Comparison of ENCODE assay signal across 9 cellular contexts in genomic region chr1:172531412-172531811, GRCh38. TPM values are rescaled to one million over a fixed set of nuclear protein-coding genes. Genes with fewer than 3 reads are reported as not detected.
DNase-seq lines count a peak whose midpoint lies in the region; ATAC-seq and TF ChIP-seq lines count a peak whose summit lies in the region.
"Had no signal": no experiment of that assay in that cellular context is flagged by ENCODE, and none has a peak within 500 bp of the region (broad histone marks: within the 10 kb centered on the region; RNA-seq: fewer than 3 reads in every experiment).

No MANE protein-coding gene starts in this region.

- intact Hi-C loops in activated CD4-positive, alpha-beta memory T cell treated with anti-CD3 and anti-CD28 coated beads for 36 hours (cut with micrococcal nuclease): loop anchor here (10.0 kb wide), 4 partner anchors 177 to 1623 kb away; partner anchors contain the start of genes RABGAP1L and VAMP4
- intact Hi-C loops in spleen (cut with DNase I; ENCODE audit: low total_unique reads): no loop called here

- peaks cover 30% of the 10 kb centered on the region for H3K79me2 ChIP-seq in hepatocyte

- no peaks in the 10 kb centered on the region for H3K27me3 ChIP-seq in hepatocyte
- no peaks in the 10 kb centered on the region for H3K27me3 ChIP-seq in spleen (replicated peaks in 1 of 7)

- CTCF ChIA-PET in HEK293 (lab: Yijun Ruan, JAX): interaction anchor here (0.7 to 1.2 kb wide), 2 partner anchors 82 to 132 kb away, joined by 3 to 4 read pairs; no protein-coding TSS in a partner anchor
- CTCF ChIA-PET in activated CD4-positive, alpha-beta memory T cell treated with anti-CD3 and anti-CD28 coated beads for 36 hours (lab: Charles Lee): interaction anchor here (0.8 to 1.0 kb wide), 2 partner anchors 196 to 198 kb away, joined by 3 to 4 read pairs; no protein-coding TSS in a partner anchor

- H3K4me3 ChIP-seq in HEK293 (ENCODE audit: low read depth, low read length) (no peak overlapping the region), hepatocyte (peak overlapping the region; percentile 45), spleen (peak overlapping the region; percentile 51 to 86 (median 82))

- H3K27ac ChIP-seq in HEK293 (ENCODE audit: extremely low read depth, low read depth, low read length): no peak overlapping the region
- H3K27ac ChIP-seq in hepatocyte: peak overlapping the region; percentile 93
- H3K27ac ChIP-seq in spleen: peak overlapping the region; percentile 98 to 100 (median 100)

- H3K9me3 ChIP-seq in HEK293 (ENCODE audit: control insufficient read depth, insufficient read depth, low read depth, low read length): no peaks in the 10 kb centered on the region
- H3K9me3 ChIP-seq in hepatocyte (ENCODE audit: low read depth): no peaks in the 10 kb centered on the region
- H3K9me3 ChIP-seq in spleen: no peaks in the 10 kb centered on the region

- peak overlapping the region; percentile 81 for H3K4me2 ChIP-seq in hepatocyte

- no peak for TF ChIP-seq POLR2A in spleen (IDR thresholded peaks at IDR 0.05)

- H3K4me1 Mint-ChIP-seq in activated CD4-positive, alpha-beta memory T cell treated with anti-CD3 and anti-CD28 coated beads for 36 hours (ENCODE audit: low read depth): peaks cover 34% of the 10 kb centered on the region

- TF ChIP-seq CTCF in HEK293 (tag by site-specific recombination; IDR thresholded peaks at IDR 0.05) (no peak), hepatocyte (IDR thresholded peaks at IDR 0.05; ENCODE audit: poor library complexity) (no peak), spleen (IDR thresholded peaks at IDR 0.05 in 8 of 11, conservative IDR thresholded peaks at IDR 0.05 in 3 of 11) (no peak)

- 30% methylated on average over 2 of the region's 2 CpGs for WGBS in hepatocyte (ENCODE audit: low lambda C conversion rate, missing lambda C conversion rate)
- 13 to 21% (median 20%) methylated on average over 2 of the region's 2 CpGs for WGBS in spleen, 5 donors

- no peaks in the 10 kb centered on the region for H3K36me3 Mint-ChIP-seq in activated CD4-positive, alpha-beta memory T cell treated with anti-CD3 and anti-CD28 coated beads for 36 hours

- H3K27ac Mint-ChIP-seq in activated CD4-positive, alpha-beta memory T cell treated with anti-CD3 and anti-CD28 coated beads for 36 hours: peak overlapping the region; percentile 100

- no peaks in the 10 kb centered on the region for H3K9me3 Mint-ChIP-seq in activated CD4-positive, alpha-beta memory T cell treated with anti-CD3 and anti-CD28 coated beads for 36 hours

- peak overlapping the region; percentile 90 for H3K4me3 Mint-ChIP-seq in activated CD4-positive, alpha-beta memory T cell treated with anti-CD3 and anti-CD28 coated beads for 36 hours

- H3K36me3 ChIP-seq in HEK293 (ENCODE audit: control insufficient read depth in 2 of 2, insufficient read depth in 1 of 2, low read length in 2 of 2): no peaks in the 10 kb centered on the region
- no peaks in the 10 kb centered on the region for H3K36me3 ChIP-seq in hepatocyte (replicated peaks; ENCODE audit: insufficient read depth, low read depth)
- H3K36me3 ChIP-seq in spleen: no peaks in the 10 kb centered on the region

- peaks cover 6% of the 10 kb centered on the region for H3K27me3 Mint-ChIP-seq in activated CD4-positive, alpha-beta memory T cell treated with anti-CD3 and anti-CD28 coated beads for 36 hours

- no peak for DNase-seq in activated CD4-positive, alpha-beta memory T cell treated with anti-CD3 and anti-CD28 coated beads for 36 hours
- no peak for DNase-seq in hepatocyte (ENCODE audit: low spot score)
- no peak for DNase-seq in spleen
- no peak for DNase-seq in DMS53 treated with DMSO at 0.1 percent for 48 hours (lab: John Stamatoyannopoulos, UW; ENCODE audit: unreplicated experiment)
- DNase-seq in foreskin melanocyte: no peak
- no peak for DNase-seq in SIG-M5 treated with dmso at 0.1 percent for 504 hours (lab: John Stamatoyannopoulos, UW; ENCODE audit: unreplicated experiment)
- DNase-seq: GOT3 had no signal

- peak overlapping the region; percentile 42 for H2AFZ ChIP-seq in hepatocyte

- peaks cover 24% of the 10 kb centered on the region for H4K20me1 ChIP-seq in hepatocyte (ENCODE audit: insufficient read depth, poor library complexity, severe bottlenecking)

- no peaks in the 10 kb centered on the region for H3K4me1 ChIP-seq in HEK293 (ENCODE audit: control insufficient read depth, insufficient read depth, low read length)
- peaks cover 20% of the 10 kb centered on the region for H3K4me1 ChIP-seq in hepatocyte (ENCODE audit: insufficient read depth)
- peaks cover 16 to 40% (median 36%) of the 10 kb centered on the region in 6 donors for H3K4me1 ChIP-seq in spleen

- no peak for ATAC-seq in HG02571 (IDR thresholded peaks at IDR 0.05; ENCODE audit: unreplicated experiment)

- H3K9me2 ChIP-seq in hepatocyte (replicated peaks; ENCODE audit: insufficient read depth): no peaks in the 10 kb centered on the region

- POLR2A ChIA-PET in HEK293 (lab: Yijun Ruan, JAX): no interaction called here
- POLR2A ChIA-PET in activated CD4-positive, alpha-beta memory T cell treated with anti-CD3 and anti-CD28 coated beads for 36 hours (lab: Charles Lee): interaction anchor here (0.6 kb wide), 1 partner anchor 82 kb away, joined by 3 read pairs; no protein-coding TSS in a partner anchor

TF ChIP-seq in HEK293, 187 proteins besides CTCF, POLR2A, EP300 and RAD21 (continues in another document):
- TF ChIP-seq ZNF133 (tag by site-specific recombination; IDR thresholded peaks at IDR 0.05): peak; percentile 90
- no peak for TF ChIP-seq BCL11B (tag by site-specific recombination; IDR thresholded peaks at IDR 0.05; ENCODE audit: low read depth)
- TF ChIP-seq HIC1 (tag by site-specific recombination; IDR thresholded peaks at IDR 0.05): no peak
- peak; percentile 71; the same call in 1 of the 2 replicates for TF ChIP-seq ZNF394 (tag by site-specific recombination; IDR thresholded peaks at IDR 0.05; ENCODE audit: borderline replicate concordance)
- no peak for TF ChIP-seq ZSCAN16 (tag by site-specific recombination; IDR thresholded peaks at IDR 0.05)
- no peak for TF ChIP-seq ZNF473 (tag by site-specific recombination; IDR thresholded peaks at IDR 0.05)
- TF ChIP-seq ZNF664 (tag by site-specific recombination; IDR thresholded peaks at IDR 0.05): no peak
- no peak for TF ChIP-seq EGR2 (tag by site-specific recombination; IDR thresholded peaks at IDR 0.05; ENCODE audit: low read depth)
- no peak for TF ChIP-seq ZNF510 (tag by site-specific recombination; IDR thresholded peaks at IDR 0.05; ENCODE audit: insufficient replicate concordance)
- TF ChIP-seq ZNF658 (tag by site-specific recombination; IDR thresholded peaks at IDR 0.05): no peak
- TF ChIP-seq REST (tag by site-specific recombination; IDR thresholded peaks at IDR 0.05): no peak

RNA-seq across cellular contexts. Expression of gene SUCO, which starts 1.5 kb away (rescaled TPM):
- 10 to 100 TPM; 18.8 to 20.6 TPM for total RNA-seq in activated CD4-positive, alpha-beta memory T cell treated with anti-CD3 and anti-CD28 coated beads for 36 hours
- total RNA-seq in hepatocyte (97.0 and 113 TPM in 2 replicates), spleen (10 to 100 TPM; 36.0 to 59.5 (median 43.9) TPM)
- polyA plus RNA-seq in hepatocyte (39.1 and 43.3 TPM in 2 replicates), spleen (10 to 100 TPM in 1 of 3 donors, 1 to 10 TPM in 2; 7.9 to 11.6 (median 9.1) TPM)
